ENCODE assay signal across 10 cellular contexts in genomic region chr7:148564275-148564951, GRCh38. TPM values are rescaled to one million over a fixed set of nuclear protein-coding genes. Genes with fewer than 3 reads are reported as not detected.
DNase-seq lines count a peak whose midpoint lies in the region; ATAC-seq, FAIRE-seq and TF ChIP-seq lines count a peak whose summit lies in the region.
"Not testable (repeated sequence)": the region's sequence is repeated elsewhere in the genome, so short reads cannot be mapped to it uniquely, and the experiment has no call there.
"Had no signal": no experiment of that assay in that cellular context is flagged by ENCODE, and none has a peak within 500 bp of the region (broad histone marks: within the 10 kb centered on the region; RNA-seq: fewer than 3 reads in every experiment).

No MANE protein-coding gene starts in this region.

- H3K4me3 ChIP-seq in fibroblast of pulmonary artery (replicated peaks; ENCODE audit: low read depth, low read length): peak overlapping the region; percentile 10
- H3K4me3 ChIP-seq in sigmoid colon: not testable (repeated sequence)

- ATAC-seq in GM18858 (IDR thresholded peaks at IDR 0.05; ENCODE audit: unreplicated experiment): peak; percentile 82
- peak; percentile 86 for ATAC-seq in HG03469 (IDR thresholded peaks at IDR 0.05; ENCODE audit: unreplicated experiment)

- TF ChIP-seq EP300 in sigmoid colon (IDR thresholded peaks at IDR 0.05): not testable (repeated sequence)

- H3K9me3 ChIP-seq in sigmoid colon: not testable (repeated sequence)

- WGBS in sigmoid colon, 2 donors: 22 to 28% methylated on average over 4 of the region's 4 CpGs

- FAIRE-seq in H54 (lab: Jason Lieb, UNC): peak; percentile 68

- not testable (repeated sequence) for TF ChIP-seq POLR2A in H54 (IDR thresholded peaks at IDR 0.05; ENCODE audit: low read depth, low read length); sigmoid colon (IDR thresholded peaks at IDR 0.05)

- CTCF ChIA-PET in RWPE1 (lab: Yijun Ruan, JAX): not testable (repeated sequence)

- H3K27ac ChIP-seq in RWPE1 (peak overlapping the region; percentile 42), sigmoid colon (peak overlapping the region; percentile 30 to 51 (median 41))

- not testable (repeated sequence) for H3K4me1 ChIP-seq in sigmoid colon

- H3K9me3 Mint-ChIP-seq in type B pancreatic cell: not testable (repeated sequence)

- not testable (repeated sequence) for H3K4me1 Mint-ChIP-seq in type B pancreatic cell (ENCODE audit: unreplicated experiment)

- H3K27me3 ChIP-seq in sigmoid colon: not testable (repeated sequence)

- not testable (repeated sequence) for TF ChIP-seq CTCF in RWPE1 (conservative IDR thresholded peaks at IDR 0.05; ENCODE audit: low read depth); fibroblast of pulmonary artery (IDR thresholded peaks at IDR 0.05; ENCODE audit: low read length, missing control alignments); sigmoid colon (IDR thresholded peaks at IDR 0.05); type B pancreatic cell (conservative IDR thresholded peaks at IDR 0.05)

- DNase-seq in H54 (ENCODE audit: insufficient read length, low spot score); RWPE1 (ENCODE audit: low spot score); sigmoid colon; type B pancreatic cell (ENCODE audit: extremely low spot score, unreplicated experiment): not testable (repeated sequence)
- DNase-seq in activated naive CD4-positive, alpha-beta T cell treated with Interleukin-2 at 50 U/mL for 16 hours: peak; percentile 37
- DNase-seq in fibroblast of pulmonary artery (ENCODE audit: low read depth): peak; percentile 69

- peak overlapping the region; percentile 74 for H3K27ac Mint-ChIP-seq in type B pancreatic cell

- H3K36me3 ChIP-seq in sigmoid colon: not testable (repeated sequence)

- POLR2A ChIA-PET in RWPE1 (lab: Yijun Ruan, JAX; ENCODE audit: low non-redundant PET): not testable (repeated sequence)

- not testable (repeated sequence) for H3K36me3 Mint-ChIP-seq in type B pancreatic cell

- not testable (repeated sequence) for H3K27me3 Mint-ChIP-seq in type B pancreatic cell

- peak overlapping the region; percentile 1 for H3K4me3 Mint-ChIP-seq in type B pancreatic cell

- intact Hi-C loops in sigmoid colon (cut with DNase I): not testable (repeated sequence)

RNA-seq across cellular contexts. Expression of gene C7orf33, which starts 26.2 kb away (rescaled TPM):
- total RNA-seq in sigmoid colon: not detected
- not detected for polyA plus RNA-seq in sigmoid colon
- total RNA-seq in type B pancreatic cell (ENCODE audit: low replicate concordance): not detected in 2 replicates
- total RNA-seq: occipital lobe, thyroid gland had no signal
